Comparison of ENCODE assay signal across 18 cellular contexts in the genomic region with DNA sequence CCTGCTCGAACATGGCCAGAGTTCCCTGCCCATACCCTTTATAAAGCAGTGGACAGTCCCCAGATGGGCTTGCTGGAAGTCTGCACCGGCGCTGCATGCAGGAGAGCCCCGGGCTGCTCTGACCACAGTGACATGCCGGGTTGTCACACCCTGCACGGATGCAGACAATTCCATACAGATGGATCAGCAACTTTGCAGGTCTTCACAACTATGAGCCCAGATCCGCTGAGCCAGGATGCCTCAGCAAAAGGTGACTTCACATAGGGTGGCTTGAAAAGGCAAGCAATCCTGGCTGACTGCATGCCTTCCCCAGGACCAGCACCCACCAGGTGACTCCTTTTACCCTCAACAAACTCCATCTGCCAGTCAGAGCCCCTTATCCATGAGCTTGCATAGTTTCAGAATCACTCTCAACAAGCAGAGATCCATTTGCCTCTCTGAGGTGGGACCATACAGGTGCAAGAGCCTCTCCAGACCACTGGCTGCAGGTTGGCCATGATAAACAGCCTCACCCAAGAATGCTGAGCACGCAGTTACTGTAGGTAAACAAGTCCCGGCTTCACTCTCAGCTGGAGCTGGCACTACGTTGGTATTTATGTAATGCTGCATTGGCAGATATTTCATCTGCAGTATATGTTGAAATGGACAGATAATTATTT.
"Had no signal": no experiment of that assay in that cellular context is flagged by ENCODE, and none has a peak within 500 bp of the region (broad histone marks: within the 10 kb centered on the region; RNA-seq: fewer than 3 reads in every experiment).

No MANE protein-coding gene starts in this region.

- H3K27me3 ChIP-seq: transverse colon had no signal

- FAIRE-seq: colon, endothelial cell of umbilical vein had no signal

- H3K9me3 ChIP-seq: transverse colon had no signal

- ATAC-seq: activated CD4-positive, alpha-beta T cell treated with anti-CD3 and anti-CD28 coated beads for 36 hours; activated naive CD4-positive, alpha-beta T cell treated with anti-CD3 and anti-CD28 coated beads, Interleukin-2, amount 50 U/mL, for 72 hours; activated T-cell treated with anti-CD3 and anti-CD28 coated beads, Interleukin-2, amount 50 U/mL, for 4 hours; left colon; natural killer cell had no signal

- DNase-seq: activated CD4-positive, alpha-beta memory T cell treated with anti-CD3 and anti-CD28 coated beads for 36 hours; activated CD4-positive, alpha-beta T cell treated with anti-CD3 and anti-CD28 coated beads for 36 hours; activated effector memory CD4-positive, alpha-beta T cell treated with Interleukin-2 at 50 U/mL for 16 hours; activated T-cell treated with anti-CD3 and anti-CD28 coated beads, Interleukin-2, amount 50 U/mL, for 4 hours; caudate nucleus; foreskin melanocyte; head of caudate nucleus; left colon; natural killer cell; nucleus accumbens; stimulated activated CD4-positive, alpha-beta T cell treated with anti-CD3 and anti-CD28 coated beads, Interleukin-4, amount 100 ng/mL, for 24 hours; stimulated activated naive CD4-positive, alpha-beta T cell treated with Interleukin-2 at 50 U/mL for 16 hours; T-helper 2 cell; transverse colon had no signal

- H3K4me3 ChIP-seq: skin epidermis, transverse colon had no signal

- H3K36me3 ChIP-seq: transverse colon had no signal

- H3K4me1 ChIP-seq: transverse colon had no signal

- H3K27ac ChIP-seq: skin epidermis, transverse colon had no signal
